Comparison of ENCODE assay signal across 10 cellular contexts in genomic region chr12:108702534-108702933, GRCh38. TPM values are rescaled to one million over a fixed set of nuclear protein-coding genes. Genes with fewer than 3 reads are reported as not detected.
DNase-seq lines count a peak whose midpoint lies in the region; ATAC-seq and TF ChIP-seq lines count a peak whose summit lies in the region.
"Had no signal": no experiment of that assay in that cellular context is flagged by ENCODE, and none has a peak within 500 bp of the region (broad histone marks: within the 10 kb centered on the region; RNA-seq: fewer than 3 reads in every experiment).

No MANE protein-coding gene starts in this region.

- peaks cover 23% of the 10 kb centered on the region for H3K4me1 ChIP-seq in hepatocyte (ENCODE audit: insufficient read depth)

- H3K36me3 ChIP-seq in hepatocyte (replicated peaks; ENCODE audit: insufficient read depth, low read depth): peaks cover 3% of the 10 kb centered on the region

- peak overlapping the region; percentile 66 for H3K4me2 ChIP-seq in hepatocyte

- peaks cover 31% of the 10 kb centered on the region for H4K20me1 ChIP-seq in hepatocyte (ENCODE audit: insufficient read depth, poor library complexity, severe bottlenecking)

- 84% methylated on average over 6 of the region's 6 CpGs for WGBS in hepatocyte (ENCODE audit: low lambda C conversion rate, missing lambda C conversion rate)

- H3K27me3 Mint-ChIP-seq in natural killer cell (ENCODE audit: low read depth in 2 of 2): no peaks in the 10 kb centered on the region

- peak; percentile 29 for ATAC-seq in stimulated activated naive CD8-positive, alpha-beta T cell treated with anti-CD3 and anti-CD28 coated beads, Interleukin-15, Interleukin-2, amounts not matched to agents 100 U/mL and 50 U/mL, for 24 hours
- ATAC-seq in natural killer cell: no peak

- no peaks in the 10 kb centered on the region for H3K9me2 ChIP-seq in hepatocyte (replicated peaks; ENCODE audit: insufficient read depth)

- peaks cover 96% of the 10 kb centered on the region for H3K79me2 ChIP-seq in hepatocyte

- intact Hi-C loops in natural killer cell (cut with micrococcal nuclease): no loop called here

- H3K9me3 ChIP-seq in hepatocyte (ENCODE audit: low read depth): no peaks in the 10 kb centered on the region

- peaks cover 8% of the 10 kb centered on the region for H3K36me3 Mint-ChIP-seq in natural killer cell

- DNase-seq in DMS79 treated with DMSO at 0.1 percent for 48 hours (lab: John Stamatoyannopoulos, UW): peak; percentile 70
- DNase-seq in hepatocyte (ENCODE audit: low spot score): no peak
- no peak for DNase-seq in stimulated activated naive CD8-positive, alpha-beta T cell treated with anti-CD3 and anti-CD28 coated beads, Interleukin-15, Interleukin-2, amounts not matched to agents 100 U/mL and 50 U/mL, for 24 hours
- no peak for DNase-seq in natural killer cell
- no peak for DNase-seq in NCI-H2107 treated with DMSO at 0.1 percent for 48 hours (lab: John Stamatoyannopoulos, UW; ENCODE audit: unreplicated experiment)
- DNase-seq in activated naive CD4-positive, alpha-beta T cell treated with anti-CD3 and anti-CD28 coated beads, Interleukin-2, amount 50 U/mL, for 16 hours: no peak
- DNase-seq in A172 (ENCODE audit: low spot score): no peak
- DNase-seq: activated gamma-delta T cell, posterior cingulate gyrus had no signal

- no peaks in the 10 kb centered on the region for H3K9me3 Mint-ChIP-seq in natural killer cell

- peak overlapping the region in 1 of 2 donors; percentile 27 for H3K27ac Mint-ChIP-seq in natural killer cell

- TF ChIP-seq CTCF in VCaP (conservative IDR thresholded peaks at IDR 0.05): no peak
- TF ChIP-seq CTCF in hepatocyte (IDR thresholded peaks at IDR 0.05; ENCODE audit: poor library complexity): no peak
- no peak for TF ChIP-seq CTCF in natural killer cell (IDR thresholded peaks at IDR 0.05)

- H3K4me3 Mint-ChIP-seq in natural killer cell: no peak overlapping the region

- peak overlapping the region; percentile 62 for H3K27ac ChIP-seq in VCaP
- H3K27ac ChIP-seq in hepatocyte: peak overlapping the region; percentile 75

- H3K4me3 ChIP-seq in hepatocyte: no peak overlapping the region

- peaks cover 23 to 24% of the 10 kb centered on the region in 2 donors for H3K4me1 Mint-ChIP-seq in natural killer cell

- H2AFZ ChIP-seq in hepatocyte: no peak overlapping the region

- no peaks in the 10 kb centered on the region for H3K27me3 ChIP-seq in hepatocyte

RNA-seq across cellular contexts. Expression of gene CORO1C, which starts 28.8 kb away (rescaled TPM):
- total RNA-seq in hepatocyte (109 and 137 TPM in 2 replicates), natural killer cell (10 to 100 TPM; 28.9 to 43.5 (median 36.0) TPM)
- 76.5 and 110 TPM in 2 replicates for polyA plus RNA-seq in hepatocyte
- 127 and 166 TPM in 2 replicates for total RNA-seq in A172 (2014; rRNA removed; shearing (Covaris generic))
